Comparison of ENCODE assay signal across 17 cellular contexts in the genomic region with DNA sequence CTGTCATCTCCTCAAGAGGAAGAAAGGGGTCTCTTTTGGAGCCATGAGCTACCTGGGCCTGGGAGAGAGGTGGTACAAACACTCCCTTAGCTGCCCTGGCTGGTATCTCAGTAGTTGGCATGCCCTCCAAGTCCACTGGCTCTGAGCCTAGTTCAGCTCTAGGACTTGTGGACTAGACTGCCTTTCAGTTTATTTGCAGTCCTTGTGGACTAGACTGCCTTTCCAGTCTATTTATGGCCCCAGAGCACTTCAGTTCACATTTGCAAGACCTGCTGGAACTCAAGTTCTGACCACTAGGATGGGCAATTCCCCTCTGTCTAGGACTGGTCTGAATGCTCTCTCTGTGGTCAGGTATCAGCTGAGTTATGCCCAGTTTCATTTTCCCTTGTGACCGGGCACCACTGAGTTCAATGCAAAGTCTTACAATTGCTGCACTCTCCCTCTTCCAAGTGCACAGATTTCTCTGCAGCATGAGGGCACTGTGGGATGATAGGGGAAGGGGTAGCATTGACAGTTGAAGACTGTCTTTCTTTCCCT.
A peak's percentile ranks its signal among the peaks of the same experiment; 100 is the strongest.
DNase-seq lines count a peak whose midpoint lies in the region; ATAC-seq and TF ChIP-seq lines count a peak whose summit lies in the region.
"Had no signal": no experiment of that assay in that cellular context is flagged by ENCODE, and none has a peak within 500 bp of the region (broad histone marks: within the 10 kb centered on the region; RNA-seq: fewer than 3 reads in every experiment).

No MANE protein-coding gene starts in this region.

- H3K27ac ChIP-seq in stomach = no peak overlapping the region
- H3K27ac ChIP-seq: adrenal gland, BLaER1, thyroid gland had no signal

- peaks cover 0 to 8% (median 2%) of the 10 kb centered on the region in 4 donors for H3K9me3 ChIP-seq in stomach
- H3K9me3 ChIP-seq: adrenal gland, BLaER1, thyroid gland had no signal

- TF ChIP-seq POLR2A in stomach (IDR thresholded peaks at IDR 0.05) = no peak

- TF ChIP-seq CTCF in stomach (IDR thresholded peaks at IDR 0.05) = no peak

- intact Hi-C loops in stomach (cut with DNase I; ENCODE audit: low total_unique reads) = no loop called here

- WGBS in stomach, 5 donors = 73 to 96% (median 94%) methylated on average over 1 of the region's 1 CpG

- no peaks in the 10 kb centered on the region for H3K27me3 ChIP-seq in stomach
- H3K27me3 ChIP-seq: adrenal gland, BLaER1, thyroid gland had no signal

- H3K4me3 ChIP-seq in stomach = no peak overlapping the region
- H3K4me3 ChIP-seq: adrenal gland, BLaER1, thyroid gland had no signal

- ATAC-seq in GM19035 (IDR thresholded peaks at IDR 0.05; ENCODE audit: unreplicated experiment) (peak; percentile 97), HG02623 (IDR thresholded peaks at IDR 0.05; ENCODE audit: unreplicated experiment) (peak; percentile 70), HG03378 (IDR thresholded peaks at IDR 0.05; ENCODE audit: unreplicated experiment) (peak; percentile 88), GM21723 (IDR thresholded peaks at IDR 0.05; ENCODE audit: unreplicated experiment) (no peak), GM21526 (IDR thresholded peaks at IDR 0.05; ENCODE audit: low FRiP score, unreplicated experiment) (no peak)

- no peaks in the 10 kb centered on the region for H3K36me3 ChIP-seq in stomach
- H3K36me3 ChIP-seq: adrenal gland, BLaER1, thyroid gland had no signal

- no peaks in the 10 kb centered on the region for H3K4me1 ChIP-seq in stomach
- H3K4me1 ChIP-seq: adrenal gland, BLaER1, thyroid gland had no signal

- no peak for TF ChIP-seq EP300 in stomach (IDR thresholded peaks at IDR 0.05)

- DNase-seq in stomach (peak; percentile 45), NCI-H1417 (lab: John Stamatoyannopoulos, UW) (no peak)
- DNase-seq: activated CD4-positive, alpha-beta memory T cell treated with anti-CD3 and anti-CD28 coated beads, Interleukin-2, amount 10 ng/mL, durations not matched to agents 7 days and 5 days; adrenal gland; DMS 273 treated with DMSO at 0.1 percent for 48 hours; H7; NCI-H2107; NCI-H774; stimulated activated CD4-positive, alpha-beta T cell treated with anti-CD3 and anti-CD28 coated beads, Interleukin-4, amount 100 ng/mL, for 24 hours; SW 1271; thyroid gland had no signal

Comparison
In these comparisons a context has a peak if more than half of its experiments do, and no peak if none do; other contexts are left out.
1. ATAC-seq: peak in GM19035 (single experiment), HG02623 (single experiment) and HG03378 (single experiment); none in GM21723 (single experiment) and GM21526 (single experiment).